ENCODE assay signal across 37 cellular contexts in genomic region chr19:3678188-3678587, GRCh38. TPM values are rescaled to one million over a fixed set of nuclear protein-coding genes. Genes with fewer than 3 reads are reported as not detected.
"Had no signal": no experiment of that assay in that cellular context is flagged by ENCODE, and none has a peak within 500 bp of the region (broad histone marks: within the 10 kb centered on the region; RNA-seq: fewer than 3 reads in every experiment).

No MANE protein-coding gene starts in this region.

- H3K27ac ChIP-seq: ascending aorta, cardiac muscle cell, VCaP had no signal

- H3K27ac Mint-ChIP-seq: activated B cell treated with CpG ODN at 0.5 μM for 24 hours; activated CD4-positive, alpha-beta memory T cell treated with anti-CD3 and anti-CD28 coated beads for 36 hours; activated CD4-positive, alpha-beta T cell treated with anti-CD3 and anti-CD28 coated beads, Interleukin-2, amount 10 ng/mL, durations not matched to agents 24 days and 14 days; activated CD8-positive, alpha-beta T cell treated with anti-CD3 and anti-CD28 coated beads for 36 hours; activated naive CD4-positive, alpha-beta T cell treated with anti-CD3 and anti-CD28 coated beads for 36 hours; activated naive CD4-positive, alpha-beta T cell treated with anti-CD3 and anti-CD28 coated beads, Interleukin-2, amount 50 U/mL, for 72 hours; activated naive CD8-positive, alpha-beta T cell treated with anti-CD3 and anti-CD28 coated beads, Interleukin-2, amount 10 ng/mL, durations not matched to agents 7 days and 5 days; activated naive CD8-positive, alpha-beta T cell treated with anti-CD3 and anti-CD28 coated beads, Interleukin-2, amount 50 U/mL, for 24 hours; activated T-cell treated with anti-CD3 and anti-CD28 coated beads, Interleukin-2, amount 50 U/mL, for 72 hours; activated T-helper 1 cell treated with anti-CD3 and anti-CD28 coated beads, Interleukin-12 subunit alpha, Interleukin-12 subunit beta, Interleukin-2, Interleukin-4 antibody, amounts not matched to agents 30 ng/mL and 10 ng/mL and 1 ng/mL, durations not matched to agents 14 hours and 24 hours and 36 hours; activated T-helper 17 cell treated with anti-CD3 and anti-CD28 coated beads, Interleukin-2, amount 50 U/mL, for 72 hours; brain; T-cell; T-helper 17 cell; T-helper 2 cell treated with Interferon-gamma antibody and Interleukin-4, amounts not matched to agents 5 μg/mL and 100 μg/mL, for 36 hours had no signal

- FAIRE-seq: bronchial epithelial cell, TTC549 had no signal

- H3K36me3 ChIP-seq: cardiac muscle cell had no signal

- H3K4me3 Mint-ChIP-seq: activated B cell treated with CpG ODN at 0.5 μM for 24 hours; activated CD4-positive, alpha-beta memory T cell treated with anti-CD3 and anti-CD28 coated beads for 36 hours; activated CD4-positive, alpha-beta T cell treated with anti-CD3 and anti-CD28 coated beads, Interleukin-2, amount 10 ng/mL, durations not matched to agents 24 days and 14 days; activated CD8-positive, alpha-beta T cell treated with anti-CD3 and anti-CD28 coated beads for 36 hours; activated naive CD4-positive, alpha-beta T cell treated with anti-CD3 and anti-CD28 coated beads for 36 hours; activated naive CD8-positive, alpha-beta T cell treated with anti-CD3 and anti-CD28 coated beads, Interleukin-2, amount 10 ng/mL, durations not matched to agents 7 days and 5 days; activated naive CD8-positive, alpha-beta T cell treated with anti-CD3 and anti-CD28 coated beads, Interleukin-2, amount 50 U/mL, for 24 hours; activated T-cell treated with anti-CD3 and anti-CD28 coated beads, Interleukin-2, amount 50 U/mL, for 4 hours; activated T-cell treated with anti-CD3 and anti-CD28 coated beads, Interleukin-2, amount 50 U/mL, for 72 hours; activated T-helper 1 cell treated with anti-CD3 and anti-CD28 coated beads, Interleukin-12 subunit alpha, Interleukin-12 subunit beta, Interleukin-2, Interleukin-4 antibody, amounts not matched to agents 30 ng/mL and 10 ng/mL and 1 ng/mL, durations not matched to agents 14 hours and 24 hours and 36 hours; activated T-helper 17 cell treated with anti-CD3 and anti-CD28 coated beads, Interleukin-2, amount 50 U/mL, for 72 hours; brain; T-cell; T-helper 17 cell; T-helper 2 cell treated with Interferon-gamma antibody and Interleukin-4, amounts not matched to agents 5 μg/mL and 100 μg/mL, for 36 hours had no signal

- H3K4me3 ChIP-seq: ascending aorta, cardiac muscle cell had no signal

- H3K27me3 Mint-ChIP-seq: activated B cell treated with CpG ODN at 0.5 μM for 24 hours; activated CD4-positive, alpha-beta memory T cell treated with anti-CD3 and anti-CD28 coated beads for 36 hours; activated CD4-positive, alpha-beta T cell treated with anti-CD3 and anti-CD28 coated beads, Interleukin-2, amount 10 ng/mL, durations not matched to agents 24 days and 14 days; activated CD8-positive, alpha-beta T cell treated with anti-CD3 and anti-CD28 coated beads for 36 hours; activated naive CD8-positive, alpha-beta T cell treated with anti-CD3 and anti-CD28 coated beads, Interleukin-2, amount 10 ng/mL, durations not matched to agents 7 days and 5 days; activated naive CD8-positive, alpha-beta T cell treated with anti-CD3 and anti-CD28 coated beads, Interleukin-2, amount 50 U/mL, for 24 hours; activated T-helper 17 cell treated with anti-CD3 and anti-CD28 coated beads, Interleukin-2, amount 50 U/mL, for 72 hours; brain; T-cell; T-helper 17 cell had no signal

- ATAC-seq: activated CD8-positive, alpha-beta T cell treated with anti-CD3 and anti-CD28 coated beads for 36 hours; activated naive CD4-positive, alpha-beta T cell treated with anti-CD3 and anti-CD28 coated beads, Interleukin-2, amount 50 U/mL, for 72 hours; activated naive CD8-positive, alpha-beta T cell treated with anti-CD3 and anti-CD28 coated beads, Interleukin-2, amount 50 U/mL, for 24 hours; activated T-cell treated with anti-CD3 and anti-CD28 coated beads, Interleukin-2, amount 50 U/mL, for 4 hours; activated T-cell treated with anti-CD3 and anti-CD28 coated beads, Interleukin-2, amount 50 U/mL, for 72 hours; activated T-helper 17 cell treated with anti-CD3 and anti-CD28 coated beads, Interleukin-2, amount 50 U/mL, for 72 hours; T-cell; T-helper 17 cell had no signal

- H3K9me3 Mint-ChIP-seq: activated B cell treated with CpG ODN at 0.5 μM for 24 hours; activated CD4-positive, alpha-beta memory T cell treated with anti-CD3 and anti-CD28 coated beads for 36 hours; activated CD4-positive, alpha-beta T cell treated with anti-CD3 and anti-CD28 coated beads, Interleukin-2, amount 10 ng/mL, durations not matched to agents 24 days and 14 days; activated CD8-positive, alpha-beta T cell treated with anti-CD3 and anti-CD28 coated beads for 36 hours; activated naive CD4-positive, alpha-beta T cell treated with anti-CD3 and anti-CD28 coated beads for 36 hours; activated naive CD4-positive, alpha-beta T cell treated with anti-CD3 and anti-CD28 coated beads, Interleukin-2, amount 50 U/mL, for 72 hours; activated naive CD8-positive, alpha-beta T cell treated with anti-CD3 and anti-CD28 coated beads, Interleukin-2, amount 10 ng/mL, durations not matched to agents 7 days and 5 days; activated naive CD8-positive, alpha-beta T cell treated with anti-CD3 and anti-CD28 coated beads, Interleukin-2, amount 50 U/mL, for 24 hours; activated T-cell treated with anti-CD3 and anti-CD28 coated beads, Interleukin-2, amount 50 U/mL, for 4 hours; activated T-cell treated with anti-CD3 and anti-CD28 coated beads, Interleukin-2, amount 50 U/mL, for 72 hours; activated T-helper 1 cell treated with anti-CD3 and anti-CD28 coated beads, Interleukin-12 subunit alpha, Interleukin-12 subunit beta, Interleukin-2, Interleukin-4 antibody, amounts not matched to agents 30 ng/mL and 10 ng/mL and 1 ng/mL, durations not matched to agents 14 hours and 24 hours and 36 hours; activated T-helper 17 cell treated with anti-CD3 and anti-CD28 coated beads, Interleukin-2, amount 50 U/mL, for 72 hours; brain; T-cell; T-helper 2 cell treated with Interferon-gamma antibody and Interleukin-4, amounts not matched to agents 5 μg/mL and 100 μg/mL, for 36 hours had no signal

- H3K4me1 Mint-ChIP-seq: activated CD4-positive, alpha-beta T cell treated with anti-CD3 and anti-CD28 coated beads, Interleukin-2, amount 10 ng/mL, durations not matched to agents 24 days and 14 days; activated T-helper 17 cell treated with anti-CD3 and anti-CD28 coated beads, Interleukin-2, amount 50 U/mL, for 72 hours had no signal

- DNase-seq: activated B cell treated with CpG ODN at 0.5 μM for 24 hours; activated CD4-positive, alpha-beta memory T cell treated with anti-CD3 and anti-CD28 coated beads for 36 hours; activated CD4-positive, alpha-beta T cell treated with anti-CD3 and anti-CD28 coated beads for 4 hours; activated CD4-positive, alpha-beta T cell treated with anti-CD3 and anti-CD28 coated beads, Interleukin-2, amount 10 ng/mL, durations not matched to agents 24 days and 14 days; activated CD4-positive, alpha-beta T cell treated with anti-CD3 and anti-CD28 coated beads, Interleukin-2, amount 50 U/mL, for 1 hour; activated CD4-positive, alpha-beta T cell treated with anti-CD3 and anti-CD28 coated beads, Interleukin-2, amount 50 U/mL, for 4 hours; activated CD4-positive, CD25-positive, alpha-beta regulatory T cell treated with anti-CD3 and anti-CD28 coated beads, Interleukin-2, amount 50 U/mL, for 72 hours; activated CD8-positive, alpha-beta memory T cell treated with anti-CD3 and anti-CD28 coated beads, Interleukin-2, amount 50 U/mL, for 4 hours; activated CD8-positive, alpha-beta T cell treated with anti-CD3 and anti-CD28 coated beads for 36 hours; activated effector memory CD4-positive, alpha-beta T cell treated with anti-CD3 and anti-CD28 coated beads, Interleukin-2, amount 50 U/mL, for 16 hours; activated gamma-delta T cell treated with Interleukin-2 at 50 U/mL for 16 hours; activated naive CD4-positive, alpha-beta T cell; activated naive CD4-positive, alpha-beta T cell treated with anti-CD3 and anti-CD28 coated beads for 36 hours; activated naive CD4-positive, alpha-beta T cell treated with anti-CD3 and anti-CD28 coated beads, Interleukin-2, amount 50 U/mL, for 16 hours; activated naive CD8-positive, alpha-beta T cell treated with anti-CD3 and anti-CD28 coated beads, Interleukin-2, amount 10 ng/mL, durations not matched to agents 7 days and 5 days; activated naive CD8-positive, alpha-beta T cell treated with anti-CD3 and anti-CD28 coated beads, Interleukin-2, amount 50 U/mL, for 24 hours; activated T-cell treated with anti-CD3 and anti-CD28 coated beads for 4 hours; activated T-cell treated with anti-CD3 and anti-CD28 coated beads, Interleukin-2, amount 50 U/mL, for 1 hour; activated T-cell treated with anti-CD3 and anti-CD28 coated beads, Interleukin-2, amount 50 U/mL, for 4 hours; activated T-cell treated with anti-CD3 and anti-CD28 coated beads, Interleukin-2, amount 50 U/mL, for 72 hours; amygdala; anterior cingulate cortex; caudate nucleus; T-cell; T-helper 17 cell; T-helper 9 cell had no signal

- H3K9me3 ChIP-seq: ascending aorta had no signal

- H3K27me3 ChIP-seq: ascending aorta, cardiac muscle cell had no signal

RNA-seq across cellular contexts. Expression of gene TJP3, which starts 30.0 kb away (rescaled TPM):
- total RNA-seq: activated CD4-positive, alpha-beta T cell treated with anti-CD3 and anti-CD28 coated beads, Interleukin-2, amount 10 ng/mL, durations not matched to agents 24 days and 14 days; cerebellum had no signal
